ENCODE assay signal across 26 cellular contexts in the genomic region with DNA sequence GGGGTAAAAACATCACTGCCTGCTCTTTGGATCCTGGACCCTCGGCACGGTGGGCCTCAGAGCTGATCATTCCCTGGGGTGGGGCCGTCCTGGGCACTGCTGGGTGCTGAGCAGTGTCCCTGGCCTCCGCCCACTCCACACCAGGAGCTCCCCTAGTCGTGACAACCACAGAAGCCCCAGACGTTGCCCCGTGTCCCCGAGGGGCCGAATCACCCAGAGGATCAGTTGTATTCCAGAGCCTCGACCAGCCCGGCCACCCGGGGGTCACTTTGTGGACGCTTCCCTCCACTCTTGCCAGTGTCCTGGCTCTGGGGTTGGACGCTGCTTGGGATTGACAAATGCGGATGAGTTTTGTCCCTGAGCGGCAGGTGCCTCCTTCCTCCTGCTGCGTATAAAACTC. TPM values are rescaled to one million over a fixed set of nuclear protein-coding genes. Genes with fewer than 3 reads are reported as not detected.
"Had no signal": no experiment of that assay in that cellular context is flagged by ENCODE, and none has a peak within 500 bp of the region (broad histone marks: within the 10 kb centered on the region; RNA-seq: fewer than 3 reads in every experiment).

No MANE protein-coding gene starts in this region.

- H3K27ac Mint-ChIP-seq: activated naive CD4-positive, alpha-beta T cell treated with anti-CD3 and anti-CD28 coated beads, Interleukin-2, amount 10 ng/mL, durations not matched to agents 7 days and 5 days; activated naive CD8-positive, alpha-beta T cell treated with anti-CD3 and anti-CD28 coated beads, Interleukin-2, amount 50 U/mL, for 24 hours; activated T-helper 2 cell treated with anti-CD3 and anti-CD28 coated beads, Interferon-gamma antibody, Interleukin-2, Interleukin-4, amounts not matched to agents 10 μg/mL and 5 μg/mL and 100 μg/mL, durations not matched to agents 14 hours and 24 hours and 36 hours; dendritic cell treated with granulocyte-macrophage colony-stimulating factor and Interleukin-4, amounts not matched to agents 40 ng/mL and 50 ng/mL, for 4 days; mesothelial cell of epicardium; naive thymus-derived CD8-positive, alpha-beta T cell; stimulated activated memory B cell treated with anti-CD40 and anti-IgM and Interleukin-4, amounts not matched to agents 10 μg/mL and 1 μg/mL and 100 μg/mL, for 72 hours had no signal

- H3K4me1 ChIP-seq: body of pancreas, heart left ventricle, parathyroid adenoma, stomach, suprapubic skin had no signal

- H3K79me2 ChIP-seq: parathyroid adenoma had no signal

- H3K9me3 ChIP-seq: body of pancreas, heart left ventricle, sigmoid colon, suprapubic skin, transverse colon, vagina had no signal

- H3K4me2 ChIP-seq: smooth muscle cell had no signal

- H3K36me3 ChIP-seq: heart left ventricle, sigmoid colon, stomach, suprapubic skin, transverse colon, vagina, WERI-Rb-1 had no signal

- H3K4me3 Mint-ChIP-seq: activated naive CD4-positive, alpha-beta T cell treated with anti-CD3 and anti-CD28 coated beads, Interleukin-2, amount 10 ng/mL, durations not matched to agents 7 days and 5 days; activated naive CD8-positive, alpha-beta T cell treated with anti-CD3 and anti-CD28 coated beads, Interleukin-2, amount 50 U/mL, for 24 hours; activated T-cell treated with anti-CD3 and anti-CD28 coated beads, Interleukin-2, amount 50 U/mL, for 4 hours; dendritic cell treated with granulocyte-macrophage colony-stimulating factor and Interleukin-4, amounts not matched to agents 40 ng/mL and 50 ng/mL, for 4 days; mesothelial cell of epicardium; naive thymus-derived CD8-positive, alpha-beta T cell; stimulated activated memory B cell treated with anti-CD40 and anti-IgM and Interleukin-4, amounts not matched to agents 10 μg/mL and 1 μg/mL and 100 μg/mL, for 72 hours had no signal

- H3K36me3 Mint-ChIP-seq: activated naive CD4-positive, alpha-beta T cell treated with anti-CD3 and anti-CD28 coated beads, Interleukin-2, amount 10 ng/mL, durations not matched to agents 7 days and 5 days; mesothelial cell of epicardium; naive thymus-derived CD8-positive, alpha-beta T cell had no signal

- H3K27ac ChIP-seq: body of pancreas, heart left ventricle, parathyroid adenoma, sigmoid colon, stomach, suprapubic skin, transverse colon, vagina, WERI-Rb-1 had no signal

- H3K27me3 ChIP-seq: vagina had no signal

- H3K9ac ChIP-seq: parathyroid adenoma had no signal

- DNase-seq: activated CD4-positive, alpha-beta T cell treated with anti-CD3 and anti-CD28 coated beads for 1 hour; activated CD4-positive, alpha-beta T cell treated with anti-CD3 and anti-CD28 coated beads, Interleukin-2, amount 50 U/mL, for 1 hour; activated CD8-positive, alpha-beta memory T cell treated with anti-CD3 and anti-CD28 coated beads, Interleukin-2, amount 50 U/mL, for 48 hours; activated naive CD4-positive, alpha-beta T cell treated with anti-CD3 and anti-CD28 coated beads, Interleukin-2, amount 10 ng/mL, durations not matched to agents 7 days and 5 days; activated naive CD8-positive, alpha-beta T cell treated with anti-CD3 and anti-CD28 coated beads, Interleukin-2, amount 50 U/mL, for 24 hours; activated T-cell treated with anti-CD3 and anti-CD28 coated beads, Interleukin-2, amount 50 U/mL, for 4 hours; body of pancreas; effector CD4-positive, alpha-beta T cell; nucleus accumbens; sigmoid colon; stimulated activated CD4-positive, alpha-beta T cell treated with anti-CD3 and anti-CD28 coated beads, Interleukin-15, amount 100 ng/mL, for 24 hours; stomach; transverse colon; WERI-Rb-1 had no signal

- H3K4me3 ChIP-seq: body of pancreas, heart left ventricle, sigmoid colon, smooth muscle cell, stomach, suprapubic skin, transverse colon, vagina had no signal

- ATAC-seq: activated naive CD8-positive, alpha-beta T cell treated with anti-CD3 and anti-CD28 coated beads, Interleukin-2, amount 50 U/mL, for 24 hours; activated T-cell treated with anti-CD3 and anti-CD28 coated beads, Interleukin-2, amount 50 U/mL, for 4 hours; body of pancreas; heart left ventricle; left colon; naive thymus-derived CD8-positive, alpha-beta T cell; stimulated activated memory B cell treated with anti-CD40 and anti-IgM and Interleukin-4, amounts not matched to agents 10 μg/mL and 1 μg/mL and 100 μg/mL, for 72 hours had no signal

- H3K27me3 Mint-ChIP-seq: activated naive CD4-positive, alpha-beta T cell treated with anti-CD3 and anti-CD28 coated beads, Interleukin-2, amount 10 ng/mL, durations not matched to agents 7 days and 5 days had no signal

- H2AFZ ChIP-seq: parathyroid adenoma had no signal

- H3K4me1 Mint-ChIP-seq: activated naive CD4-positive, alpha-beta T cell treated with anti-CD3 and anti-CD28 coated beads, Interleukin-2, amount 10 ng/mL, durations not matched to agents 7 days and 5 days; activated naive CD8-positive, alpha-beta T cell treated with anti-CD3 and anti-CD28 coated beads, Interleukin-2, amount 50 U/mL, for 24 hours; mesothelial cell of epicardium; stimulated activated memory B cell treated with anti-CD40 and anti-IgM and Interleukin-4, amounts not matched to agents 10 μg/mL and 1 μg/mL and 100 μg/mL, for 72 hours had no signal

RNA-seq across cellular contexts. Expression of gene C2CD4C, which starts 10.2 kb away (rescaled TPM):
- total RNA-seq: fibroblast of villous mesenchyme; naive thymus-derived CD8-positive, alpha-beta T cell had no signal
- polyA plus RNA-seq: naive thymus-derived CD8-positive, alpha-beta T cell had no signal
